In genomic region chr18:74264303-74265020, GRCh38 we compare ENCODE assay signal across 10 cellular contexts. TPM values are rescaled to one million over a fixed set of nuclear protein-coding genes. Genes with fewer than 3 reads are reported as not detected.
DNase-seq lines count a peak whose midpoint lies in the region; ATAC-seq and TF ChIP-seq lines count a peak whose summit lies in the region.
"Had no signal": no experiment of that assay in that cellular context is flagged by ENCODE, and none has a peak within 500 bp of the region (broad histone marks: within the 10 kb centered on the region; RNA-seq: fewer than 3 reads in every experiment).

No MANE protein-coding gene starts in this region.

- TF ChIP-seq CTCF in hepatocyte (IDR thresholded peaks at IDR 0.05; ENCODE audit: poor library complexity), result no peak

- peaks cover 5% of the 10 kb centered on the region for H3K4me1 ChIP-seq in hepatocyte (ENCODE audit: insufficient read depth)

- no peak for DNase-seq in inferior parietal cortex (ENCODE audit: extremely low spot score)
- no peak for DNase-seq in midbrain (lab: John Stamatoyannopoulos, UW)
- DNase-seq in hepatocyte (ENCODE audit: low spot score), result no peak
- DNase-seq: effector CD4-positive, alpha-beta T cell; NCI-H2029 treated with DMSO at 0.1 percent for 48 hours had no signal

- no peaks in the 10 kb centered on the region for H4K20me1 ChIP-seq in hepatocyte (ENCODE audit: insufficient read depth, poor library complexity, severe bottlenecking)

- no peak overlapping the region for H2AFZ ChIP-seq in hepatocyte

- 74% methylated on average over 10 of the region's 10 CpGs for WGBS in hepatocyte (ENCODE audit: low lambda C conversion rate, missing lambda C conversion rate)

- intact Hi-C loops in dendritic cell treated with granulocyte-macrophage colony-stimulating factor and Interleukin-4, amounts not matched to agents 40 ng/mL and 50 ng/mL, for 4 days (cut with micrococcal nuclease), result no loop called here

- H3K4me1 Mint-ChIP-seq in dendritic cell treated with granulocyte-macrophage colony-stimulating factor and Interleukin-4, amounts not matched to agents 40 ng/mL and 50 ng/mL, for 4 days (ENCODE audit: low read depth), result peaks cover 9% of the 10 kb centered on the region

- H3K4me3 ChIP-seq in hepatocyte, result no peak overlapping the region

- H3K9me2 ChIP-seq in hepatocyte (replicated peaks; ENCODE audit: insufficient read depth), result no peaks in the 10 kb centered on the region

- no peak overlapping the region for H3K4me3 Mint-ChIP-seq in dendritic cell treated with granulocyte-macrophage colony-stimulating factor and Interleukin-4, amounts not matched to agents 40 ng/mL and 50 ng/mL, for 4 days

- no peaks in the 10 kb centered on the region for H3K27me3 ChIP-seq in hepatocyte

- no peaks in the 10 kb centered on the region for H3K9me3 ChIP-seq in hepatocyte (ENCODE audit: low read depth)

- H3K27me3 Mint-ChIP-seq in dendritic cell treated with granulocyte-macrophage colony-stimulating factor and Interleukin-4, amounts not matched to agents 40 ng/mL and 50 ng/mL, for 4 days, result no peaks in the 10 kb centered on the region

- peaks cover 58% of the 10 kb centered on the region for H3K79me2 ChIP-seq in hepatocyte

- no peaks in the 10 kb centered on the region for H3K9me3 Mint-ChIP-seq in dendritic cell treated with granulocyte-macrophage colony-stimulating factor and Interleukin-4, amounts not matched to agents 40 ng/mL and 50 ng/mL, for 4 days

- H3K36me3 Mint-ChIP-seq in dendritic cell treated with granulocyte-macrophage colony-stimulating factor and Interleukin-4, amounts not matched to agents 40 ng/mL and 50 ng/mL, for 4 days (ENCODE audit: low read depth), result peaks cover 18% of the 10 kb centered on the region

- ATAC-seq in GM18519 (IDR thresholded peaks at IDR 0.05; ENCODE audit: low FRiP score, unreplicated experiment) (peak; percentile 100), GM19468 (IDR thresholded peaks at IDR 0.05; ENCODE audit: extremely low read depth, unreplicated experiment) (peak; percentile 92), HG03064 (IDR thresholded peaks at IDR 0.05; ENCODE audit: low read depth, unreplicated experiment) (peak; percentile 99)

- H3K27ac ChIP-seq in hepatocyte, result no peak overlapping the region

- H3K4me2 ChIP-seq in hepatocyte, result no peak overlapping the region

- H3K36me3 ChIP-seq in hepatocyte (replicated peaks; ENCODE audit: insufficient read depth, low read depth), result no peaks in the 10 kb centered on the region

- peak overlapping the region; percentile 34 for H3K27ac Mint-ChIP-seq in dendritic cell treated with granulocyte-macrophage colony-stimulating factor and Interleukin-4, amounts not matched to agents 40 ng/mL and 50 ng/mL, for 4 days

RNA-seq across cellular contexts. Expression of gene CYB5A, which starts 27.3 kb away (rescaled TPM):
- 259 and 273 TPM in 2 replicates for total RNA-seq in hepatocyte
- 358 and 457 TPM in 2 replicates for polyA plus RNA-seq in hepatocyte

RNA-seq across cellular contexts. Expression of gene C18orf63, which starts 51.2 kb away (rescaled TPM):
- total RNA-seq in hepatocyte, result not detected in 2 replicates
- polyA plus RNA-seq in hepatocyte, result not detected in 2 replicates
- total RNA-seq: HT-29 had no signal
